ENCODE assay signal across 21 cellular contexts in the genomic region with DNA sequence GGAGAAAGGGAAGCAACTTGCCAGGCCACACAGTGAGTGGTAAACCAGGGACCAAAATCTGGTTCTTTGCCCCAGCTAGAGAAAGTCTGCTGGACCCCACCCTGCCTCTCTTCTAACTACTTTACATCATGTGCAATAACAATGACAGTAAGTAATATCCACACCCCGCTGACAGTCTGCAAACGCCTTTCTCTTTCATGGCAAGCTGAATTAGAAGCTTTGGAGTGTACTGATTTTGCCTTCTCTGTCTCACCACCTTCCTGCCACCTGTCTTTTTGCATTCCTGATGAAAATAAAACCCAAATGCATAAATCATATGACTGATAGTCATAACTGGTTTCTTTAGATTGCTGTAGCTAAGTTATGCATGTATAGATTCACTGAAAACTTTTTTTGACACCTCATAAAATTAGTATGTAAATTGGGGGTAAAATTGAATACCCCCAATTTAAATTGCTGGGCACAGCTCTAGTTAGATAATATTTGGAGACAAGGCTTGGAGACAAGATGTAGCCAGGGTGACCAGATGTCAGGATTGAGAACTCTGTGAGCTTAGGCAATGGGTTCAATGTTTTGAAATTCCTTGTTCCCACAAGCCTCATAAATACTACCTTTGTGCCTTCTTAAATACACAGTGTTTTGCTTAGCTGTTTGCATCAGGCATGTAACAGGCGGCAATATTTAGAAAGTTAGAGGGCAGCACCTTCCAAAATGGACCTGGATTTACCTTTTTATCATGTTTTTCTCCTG.
A peak's percentile ranks its signal among the peaks of the same experiment; 100 is the strongest.
DNase-seq lines count a peak whose midpoint lies in the region; ATAC-seq and TF ChIP-seq lines count a peak whose summit lies in the region.
"Had no signal": no experiment of that assay in that cellular context is flagged by ENCODE, and none has a peak within 500 bp of the region (broad histone marks: within the 10 kb centered on the region; RNA-seq: fewer than 3 reads in every experiment).

No MANE protein-coding gene starts in this region.

- H3K4me1 ChIP-seq in SJCRH30, result peaks cover 66% of the 10 kb centered on the region

- peaks cover 35% of the 10 kb centered on the region for H3K4me1 Mint-ChIP-seq in nephron

- H3K27me3 ChIP-seq in SJCRH30, result no peaks in the 10 kb centered on the region

- H3K27ac Mint-ChIP-seq in nephron, result peak overlapping the region in 2 of 3 experiments; percentile 10 to 15

- TF ChIP-seq CTCF in nephron (IDR thresholded peaks at IDR 0.05; ENCODE audit: unreplicated experiment in 3 of 3), result no peak

- no peaks in the 10 kb centered on the region for H3K36me3 Mint-ChIP-seq in nephron (ENCODE audit: low read depth)

- H3K27me3 Mint-ChIP-seq in nephron (ENCODE audit: low read depth), result no peaks in the 10 kb centered on the region

- no peak for ATAC-seq in HG03135 (IDR thresholded peaks at IDR 0.05; ENCODE audit: unreplicated experiment)
- ATAC-seq: HCT116, HepG2, PC-3, SK-N-SH treated with all-trans-retinoic acid at 6 μM for 48 hours had no signal

- peak overlapping the region; percentile 81 for H3K27ac ChIP-seq in SJCRH30

- no peaks in the 10 kb centered on the region for H3K36me3 ChIP-seq in SJCRH30

- H3K9me3 ChIP-seq in SJCRH30 (replicated peaks), result no peaks in the 10 kb centered on the region

- peak; percentile 7 for DNase-seq in NCI-H2107 treated with DMSO at 0.1 percent for 48 hours (lab: John Stamatoyannopoulos, UW; ENCODE audit: unreplicated experiment)
- DNase-seq in NCI-H2107 (lab: John Stamatoyannopoulos, UW), result no peak
- peak; percentile 80 for DNase-seq in LHCN-M2 (ENCODE audit: low read depth)
- DNase-seq in SJCRH30, result peak; percentile 76 to 85
- DNase-seq in UCSD-AML1 (lab: John Stamatoyannopoulos, UW; ENCODE audit: unreplicated experiment), result no peak
- DNase-seq: 8988T, ACHN, Calu3, DMS79 treated with DMSO at 0.1 percent for 48 hours, GF-D8, Karpas-422, NCI-H1048, NCI-H1694, NCI-H2029 treated with DMSO at 0.1 percent for 48 hours, NCI-H524 treated with DMSO at 0.1 percent for 48 hours, PC-3 had no signal

- no peak overlapping the region for H3K4me3 Mint-ChIP-seq in nephron

- H3K9me3 Mint-ChIP-seq in nephron, result no peaks in the 10 kb centered on the region

- no peak overlapping the region for H3K4me3 ChIP-seq in SJCRH30

Comparison
In these comparisons a context has a peak if more than half of its experiments do, and no peak if none do; other contexts are left out.
1. DNase-seq: peak in NCI-H2107 treated with DMSO at 0.1 percent for 48 hours (single experiment), LHCN-M2 (single experiment) and SJCRH30 (2 of 2); none in NCI-H2107 (single experiment) and UCSD-AML1 (single experiment).